ENCODE assay signal across 2 cellular contexts in genomic region chr15:52100807-52101206, GRCh38.
A peak's percentile ranks its signal among the peaks of the same experiment; 100 is the strongest.
TF ChIP-seq lines count a peak whose summit lies in the region.

No MANE protein-coding gene starts in this region.

TF ChIP-seq in HEK293, 187 proteins besides CTCF, POLR2A, EP300 and RAD21 (continued from another document and continues in another):
- TF ChIP-seq ZNF280C (tag by site-specific recombination; IDR thresholded peaks at IDR 0.05) (no peak), ZNF121 (tag by site-specific recombination; IDR thresholded peaks at IDR 0.05) (peak; percentile 78), ZEB2 (tag by site-specific recombination; IDR thresholded peaks at IDR 0.05) (peak; percentile 52; the same call in 1 of the 2 replicates), ZIC2 (tag by site-specific recombination; IDR thresholded peaks at IDR 0.05) (peak; percentile 52), ZNF600 (tag by site-specific recombination; IDR thresholded peaks at IDR 0.05) (peak; percentile 46; the same call in 1 of the 2 replicates), ZNF394 (tag by site-specific recombination; IDR thresholded peaks at IDR 0.05; ENCODE audit: borderline replicate concordance) (peak; percentile 49; the same call in 1 of the 2 replicates), ZNF639 (tag by site-specific recombination; IDR thresholded peaks at IDR 0.05) (no peak), ZNF660 (tag by site-specific recombination; IDR thresholded peaks at IDR 0.05) (0 out of 2 replicates have a peak, but pooled peaks have one; percentile 20)
- TF ChIP-seq, protein P1, sequence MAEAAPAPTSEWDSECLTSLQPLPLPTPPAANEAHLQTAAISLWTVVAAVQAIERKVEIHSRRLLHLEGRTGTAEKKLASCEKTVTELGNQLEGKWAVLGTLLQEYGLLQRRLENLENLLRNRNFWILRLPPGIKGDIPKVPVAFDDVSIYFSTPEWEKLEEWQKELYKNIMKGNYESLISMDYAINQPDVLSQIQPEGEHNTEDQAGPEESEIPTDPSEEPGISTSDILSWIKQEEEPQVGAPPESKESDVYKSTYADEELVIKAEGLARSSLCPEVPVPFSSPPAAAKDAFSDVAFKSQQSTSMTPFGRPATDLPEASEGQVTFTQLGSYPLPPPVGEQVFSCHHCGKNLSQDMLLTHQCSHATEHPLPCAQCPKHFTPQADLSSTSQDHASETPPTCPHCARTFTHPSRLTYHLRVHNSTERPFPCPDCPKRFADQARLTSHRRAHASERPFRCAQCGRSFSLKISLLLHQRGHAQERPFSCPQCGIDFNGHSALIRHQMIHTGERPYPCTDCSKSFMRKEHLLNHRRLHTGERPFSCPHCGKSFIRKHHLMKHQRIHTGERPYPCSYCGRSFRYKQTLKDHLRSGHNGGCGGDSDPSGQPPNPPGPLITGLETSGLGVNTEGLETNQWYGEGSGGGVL (tag by site-specific recombination; IDR thresholded peaks at IDR 0.05) = peak; percentile 56; the same call in 1 of the 2 replicates
- TF ChIP-seq, protein P2, sequence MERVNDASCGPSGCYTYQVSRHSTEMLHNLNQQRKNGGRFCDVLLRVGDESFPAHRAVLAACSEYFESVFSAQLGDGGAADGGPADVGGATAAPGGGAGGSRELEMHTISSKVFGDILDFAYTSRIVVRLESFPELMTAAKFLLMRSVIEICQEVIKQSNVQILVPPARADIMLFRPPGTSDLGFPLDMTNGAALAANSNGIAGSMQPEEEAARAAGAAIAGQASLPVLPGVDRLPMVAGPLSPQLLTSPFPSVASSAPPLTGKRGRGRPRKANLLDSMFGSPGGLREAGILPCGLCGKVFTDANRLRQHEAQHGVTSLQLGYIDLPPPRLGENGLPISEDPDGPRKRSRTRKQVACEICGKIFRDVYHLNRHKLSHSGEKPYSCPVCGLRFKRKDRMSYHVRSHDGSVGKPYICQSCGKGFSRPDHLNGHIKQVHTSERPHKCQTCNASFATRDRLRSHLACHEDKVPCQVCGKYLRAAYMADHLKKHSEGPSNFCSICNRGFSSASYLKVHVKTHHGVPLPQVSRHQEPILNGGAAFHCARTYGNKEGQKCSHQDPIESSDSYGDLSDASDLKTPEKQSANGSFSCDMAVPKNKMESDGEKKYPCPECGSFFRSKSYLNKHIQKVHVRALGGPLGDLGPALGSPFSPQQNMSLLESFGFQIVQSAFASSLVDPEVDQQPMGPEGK (tag by site-specific recombination; IDR thresholded peaks at IDR 0.05) = 0 out of 2 replicates have a peak, but pooled peaks have one; percentile 5

TF ChIP-seq in SK-N-SH, 30 proteins besides CTCF, POLR2A, EP300 and RAD21 (continued from another document):
- TF ChIP-seq PBX3 (IDR thresholded peaks at IDR 0.05) (peak; percentile 58), NFIC (IDR thresholded peaks at IDR 0.05; ENCODE audit: borderline replicate concordance) (peak; percentile 90), TEAD4 (IDR thresholded peaks at IDR 0.05; ENCODE audit: borderline replicate concordance, insufficient read depth) (no peak), MXI1 (IDR thresholded peaks at IDR 0.05; ENCODE audit: low read depth, low read length) (no peak), SMC3 (IDR thresholded peaks at IDR 0.05; ENCODE audit: low read depth, low read length) (no peak), FOXJ3 (CRISPR knock-in tag; IDR thresholded peaks at IDR 0.05) (no peak), RCOR1 (IDR thresholded peaks at IDR 0.05; ENCODE audit: low read length) (no peak)
